22 cellular contexts compared by ENCODE assay signal in the genomic region with DNA sequence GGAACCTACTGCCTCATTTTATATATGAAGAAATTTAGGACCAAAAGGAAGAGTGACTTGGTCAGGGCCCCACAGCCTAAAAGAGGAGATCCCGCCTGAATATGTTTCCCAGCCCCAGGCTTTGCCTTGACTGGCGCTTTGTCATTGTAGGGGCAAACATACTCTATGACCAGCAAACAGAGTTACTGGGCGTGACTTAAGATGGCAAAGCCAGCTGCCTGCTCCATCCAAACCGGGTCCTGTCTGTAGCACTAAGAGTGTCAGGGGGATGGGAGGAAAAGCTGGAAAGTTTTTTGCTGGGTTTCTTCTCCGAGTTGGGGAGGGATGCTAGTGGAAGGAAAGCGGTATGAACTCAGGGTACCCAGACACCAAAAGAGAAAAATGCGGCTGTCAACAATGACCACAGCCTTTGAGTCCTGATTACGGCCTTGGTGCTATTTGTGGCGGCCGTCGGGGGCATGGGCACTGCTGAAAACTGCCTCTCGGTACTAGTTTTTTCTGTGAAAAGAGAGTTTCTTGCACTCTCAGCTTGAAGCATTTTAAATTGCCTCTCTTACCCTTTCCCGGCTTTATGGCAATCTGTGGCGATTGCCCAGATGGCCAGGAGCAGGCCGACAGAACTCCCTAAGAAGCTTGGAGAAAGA.
DNase-seq lines count a peak whose midpoint lies in the region; ATAC-seq, FAIRE-seq and TF ChIP-seq lines count a peak whose summit lies in the region.
"Had no signal": no experiment of that assay in that cellular context is flagged by ENCODE, and none has a peak within 500 bp of the region (broad histone marks: within the 10 kb centered on the region; RNA-seq: fewer than 3 reads in every experiment).

No MANE protein-coding gene starts in this region.

- no peak overlapping the region for H3K27ac ChIP-seq in HepG2 (ENCODE audit: extremely low read length, insufficient read depth, low read length)
- no peak overlapping the region for H3K27ac ChIP-seq in right lobe of liver
- no peak overlapping the region for H3K27ac ChIP-seq in right atrium auricular region
- no peak overlapping the region for H3K27ac ChIP-seq in vagina
- H3K27ac ChIP-seq: 22Rv1, BLaER1, C4-2B had no signal

- TF ChIP-seq RAD21 in HepG2 (CRISPR knock-in tag; IDR thresholded peaks at IDR 0.05) = no peak

- no peaks in the 10 kb centered on the region for H3K27me3 Mint-ChIP-seq in osteocyte (ENCODE audit: unreplicated experiment)

- peak; percentile 28 for FAIRE-seq in HepG2 (lab: Jason Lieb, UNC)
- FAIRE-seq: A204.1, GM12892, H54 had no signal

- H3K36me3 Mint-ChIP-seq in osteocyte (ENCODE audit: unreplicated experiment) = no peaks in the 10 kb centered on the region
- H3K36me3 Mint-ChIP-seq: CD4-positive, CD25-positive, alpha-beta regulatory T cell; CD8-positive, alpha-beta T cell had no signal

- 0 out of 2 replicates have a peak overlapping the region, but pooled peaks have one; percentile 23 for H3K4me2 ChIP-seq in HepG2 (ENCODE audit: low read depth, low read length)
- H3K4me2 ChIP-seq: BLaER1 had no signal

- ATAC-seq in HepG2 (peak; percentile 94), right lobe of liver (no peak)
- ATAC-seq: CD8-positive, alpha-beta T cell had no signal

- H3K27me3 ChIP-seq in HepG2 (ENCODE audit: control insufficient read depth in 1 of 2, insufficient read depth in 2 of 2, low read length in 2 of 2) (peaks cover 0 to 17% of the 10 kb centered on the region in 2 experiments; a peak in 3 of 5 replicates), right lobe of liver (no peaks in the 10 kb centered on the region), right atrium auricular region (no peaks in the 10 kb centered on the region), vagina (no peaks in the 10 kb centered on the region)
- H3K27me3 ChIP-seq: BLaER1 had no signal

- intact Hi-C loops in HepG2 (cut with micrococcal nuclease; ENCODE audit: unreplicated experiment) = no loop called here
- intact Hi-C loops in right lobe of liver (cut with DNase I) = no loop called here
- intact Hi-C loops in vagina (cut with DNase I) = no loop called here

- no peaks in the 10 kb centered on the region for H4K20me1 ChIP-seq in HepG2 (ENCODE audit: insufficient read depth, low read length)
- H4K20me1 ChIP-seq: BLaER1 had no signal

- H2AFZ ChIP-seq in HepG2 (ENCODE audit: low read length) = no peak overlapping the region

- TF ChIP-seq EP300 in HepG2 (IDR thresholded peaks at IDR 0.05; ENCODE audit: low read depth in 2 of 2, low read length in 2 of 2) (no peak), HepG2 (CRISPR knock-in tag; IDR thresholded peaks at IDR 0.05; ENCODE audit: borderline replicate concordance) (no peak)

- in situ Hi-C loops in HepG2 (cut with HindIII; ENCODE audit: extremely low pct_ligation_motif_present, low pct_unique_long_range_greater_than_20kb) = no loop called here

- no peaks in the 10 kb centered on the region for H3K79me2 ChIP-seq in HepG2 (ENCODE audit: insufficient read depth, low read length)

- no peak for TF ChIP-seq CTCF in HepG2 (CRISPR knock-in tag; IDR thresholded peaks at IDR 0.05)
- no peak for TF ChIP-seq CTCF in right lobe of liver (IDR thresholded peaks at IDR 0.05)
- no peak for TF ChIP-seq CTCF in osteocyte (IDR thresholded peaks at IDR 0.05)
- TF ChIP-seq CTCF in right atrium auricular region (IDR thresholded peaks at IDR 0.05) = no peak
- TF ChIP-seq CTCF in vagina (IDR thresholded peaks at IDR 0.05) = no peak

- POLR2A ChIA-PET in HepG2 (lab: Yijun Ruan, JAX) = no interaction called here

- 23% methylated on average over 15 of the region's 15 CpGs for WGBS in HepG2 (ENCODE audit: low lambda C conversion rate)
- 60% methylated on average over 10 of the region's 15 CpGs for WGBS in right lobe of liver (ENCODE audit: insufficient coverage, low coverage, low lambda C conversion rate, missing lambda C conversion rate)

- H3K4me1 ChIP-seq in HepG2 (ENCODE audit: insufficient read depth, low read length) (peaks cover 30% of the 10 kb centered on the region), right lobe of liver (no peaks in the 10 kb centered on the region), right atrium auricular region (peaks cover 0 to 11% of the 10 kb centered on the region in 2 donors), vagina (no peaks in the 10 kb centered on the region)
- H3K4me1 ChIP-seq: Caco-2 had no signal

- H3K36me3 ChIP-seq in HepG2 (replicated peaks in 1 of 2; ENCODE audit: control insufficient read depth in 1 of 2, insufficient read depth in 2 of 2, low read length in 2 of 2) (no peaks in the 10 kb centered on the region), right lobe of liver (no peaks in the 10 kb centered on the region), right atrium auricular region (no peaks in the 10 kb centered on the region), vagina (no peaks in the 10 kb centered on the region)
- H3K36me3 ChIP-seq: BLaER1, HAP-1 had no signal

- H3K9me3 Mint-ChIP-seq in osteocyte (ENCODE audit: unreplicated experiment) = peaks cover 16% of the 10 kb centered on the region
- H3K9me3 Mint-ChIP-seq: CD8-positive, alpha-beta T cell had no signal

- H3K27ac Mint-ChIP-seq in osteocyte (ENCODE audit: unreplicated experiment) = no peak overlapping the region
- H3K27ac Mint-ChIP-seq: B cell; CD4-positive, CD25-positive, alpha-beta regulatory T cell; CD8-positive, alpha-beta T cell; HFFc6 had no signal

- H3K9ac ChIP-seq in HepG2 (ENCODE audit: insufficient read depth, low read depth, low read length) = no peak overlapping the region
- H3K9ac ChIP-seq: BLaER1 had no signal

- DNase-seq in DMS79 treated with DMSO at 0.1 percent for 48 hours (lab: John Stamatoyannopoulos, UW) (peak; percentile 28), DMS79 (lab: John Stamatoyannopoulos, UW) (no peak), HepG2 (ENCODE audit: low spot score) (peak; percentile 34), right lobe of liver (no peak), osteocyte (ENCODE audit: extremely low spot score, unreplicated experiment) (peak; percentile 62), right atrium auricular region (ENCODE audit: low spot score) (no peak), vagina (ENCODE audit: extremely low spot score in 2 of 2) (no peak)
- DNase-seq: Caco-2; CD4-positive, CD25-positive, alpha-beta regulatory T cell; CD8-positive, alpha-beta T cell; DMS153; GF-D8; GOT3; HFFc6 had no signal

- H3K9me3 ChIP-seq in HepG2 (ENCODE audit: low read length) = no peaks in the 10 kb centered on the region
- H3K9me3 ChIP-seq in right lobe of liver = no peaks in the 10 kb centered on the region
- H3K9me3 ChIP-seq in right atrium auricular region = peaks cover 0 to 2% of the 10 kb centered on the region in 2 donors
- H3K9me3 ChIP-seq in vagina = no peaks in the 10 kb centered on the region
- H3K9me3 ChIP-seq: Caco-2, HAP-1 had no signal

- H3K4me3 Mint-ChIP-seq in osteocyte (ENCODE audit: unreplicated experiment) = no peak overlapping the region
- H3K4me3 Mint-ChIP-seq: B cell; CD4-positive, CD25-positive, alpha-beta regulatory T cell; CD8-positive, alpha-beta T cell; HFFc6 had no signal

- CTCF ChIA-PET in HepG2 (lab: Yijun Ruan, JAX; ENCODE audit: low intra/inter-chr PET ratio, low total read pairs) = no interaction called here

- TF ChIP-seq POLR2A in HepG2 (IDR thresholded peaks at IDR 0.05; ENCODE audit: insufficient read depth in 1 of 2, low read depth in 2 of 2, low read length in 2 of 2) (no peak), right lobe of liver (IDR thresholded peaks at IDR 0.05) (no peak), vagina (IDR thresholded peaks at IDR 0.05) (no peak)

- no TSS peak for BruUV-seq in HepG2 (replicated peaks; lab: Mats Ljungman, UMichigan)

- H3K4me3 ChIP-seq in HepG2 (replicated peaks in 1 of 3; ENCODE audit: insufficient read depth in 1 of 3, low read depth in 2 of 3, low read length in 3 of 3) (no peak overlapping the region), right lobe of liver (no peak overlapping the region), right atrium auricular region (no peak overlapping the region), vagina (no peak overlapping the region)
- H3K4me3 ChIP-seq: BLaER1, HAP-1 had no signal

- H3K4me1 Mint-ChIP-seq in osteocyte (ENCODE audit: unreplicated experiment) = no peaks in the 10 kb centered on the region
- H3K4me1 Mint-ChIP-seq: B cell; CD4-positive, CD25-positive, alpha-beta regulatory T cell had no signal

TF ChIP-seq in HepG2, 621 proteins besides CTCF, POLR2A, EP300 and RAD21:
- TF ChIP-seq ZNF343 (CRISPR knock-in tag; IDR thresholded peaks at IDR 0.05) = no peak
- no peak for TF ChIP-seq HES4 (CRISPR knock-in tag; IDR thresholded peaks at IDR 0.05; ENCODE audit: borderline replicate concordance)
- TF ChIP-seq HDAC2 (CRISPR knock-in tag; IDR thresholded peaks at IDR 0.05) = no peak
- TF ChIP-seq, protein P1, sequence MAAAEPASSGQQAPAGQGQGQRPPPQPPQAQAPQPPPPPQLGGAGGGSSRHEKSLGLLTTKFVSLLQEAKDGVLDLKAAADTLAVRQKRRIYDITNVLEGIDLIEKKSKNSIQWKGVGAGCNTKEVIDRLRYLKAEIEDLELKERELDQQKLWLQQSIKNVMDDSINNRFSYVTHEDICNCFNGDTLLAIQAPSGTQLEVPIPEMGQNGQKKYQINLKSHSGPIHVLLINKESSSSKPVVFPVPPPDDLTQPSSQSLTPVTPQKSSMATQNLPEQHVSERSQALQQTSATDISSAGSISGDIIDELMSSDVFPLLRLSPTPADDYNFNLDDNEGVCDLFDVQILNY (CRISPR knock-in tag; conservative IDR thresholded peaks at IDR 0.05) = no peak

Comparison
In these comparisons a context has a peak if more than half of its experiments do, and no peak if none do; other contexts are left out.
1. DNase-seq: peak in DMS79 treated with DMSO at 0.1 percent for 48 hours (single experiment), HepG2 (single experiment) and osteocyte (single experiment); none in DMS79 (single experiment), right lobe of liver (0 of 3), right atrium auricular region (single experiment) and vagina (0 of 2).